In genomic region chr1:180173451-180173850, GRCh38 we compare ENCODE assay signal across 24 cellular contexts. TPM values are rescaled to one million over a fixed set of nuclear protein-coding genes. Genes with fewer than 3 reads are reported as not detected.
DNase-seq lines count a peak whose midpoint lies in the region; ATAC-seq, FAIRE-seq and TF ChIP-seq lines count a peak whose summit lies in the region.
"Had no signal": no experiment of that assay in that cellular context is flagged by ENCODE, and none has a peak within 500 bp of the region (broad histone marks: within the 10 kb centered on the region; RNA-seq: fewer than 3 reads in every experiment).

No MANE protein-coding gene starts in this region.

- no peaks in the 10 kb centered on the region for H3K4me1 Mint-ChIP-seq in CD4-positive, alpha-beta T cell (ENCODE audit: low read depth)
- peaks cover 19% of the 10 kb centered on the region for H3K4me1 Mint-ChIP-seq in endothelial cell (ENCODE audit: unreplicated experiment)
- H3K4me1 Mint-ChIP-seq: activated naive CD4-positive, alpha-beta T cell treated with anti-CD3 and anti-CD28 coated beads, Interleukin-2, amount 50 U/mL, for 24 hours had no signal

- intact Hi-C loops in CD4-positive, alpha-beta T cell (cut with DNase I, micrococcal nuclease), result no loop called here
- intact Hi-C loops in sigmoid colon (cut with DNase I), result no loop called here

- ATAC-seq in CD4-positive, alpha-beta T cell (ENCODE audit: poor library complexity), result no peak
- ATAC-seq: naive thymus-derived CD4-positive, alpha-beta T cell; PC-3 had no signal

- no peak overlapping the region for H3K4me3 ChIP-seq in sigmoid colon

- peaks cover 4% of the 10 kb centered on the region for H3K36me3 Mint-ChIP-seq in CD4-positive, alpha-beta T cell (ENCODE audit: low read depth)
- peaks cover 33% of the 10 kb centered on the region for H3K36me3 Mint-ChIP-seq in endothelial cell (ENCODE audit: low read depth, unreplicated experiment)
- H3K36me3 Mint-ChIP-seq: activated naive CD4-positive, alpha-beta T cell treated with anti-CD3 and anti-CD28 coated beads, Interleukin-2, amount 50 U/mL, for 24 hours had no signal

- no peaks in the 10 kb centered on the region for H3K27me3 Mint-ChIP-seq in CD4-positive, alpha-beta T cell
- peaks cover 8% of the 10 kb centered on the region for H3K27me3 Mint-ChIP-seq in endothelial cell (ENCODE audit: unreplicated experiment)
- H3K27me3 Mint-ChIP-seq: activated naive CD4-positive, alpha-beta T cell treated with anti-CD3 and anti-CD28 coated beads, Interleukin-2, amount 50 U/mL, for 24 hours; naive thymus-derived CD4-positive, alpha-beta T cell had no signal

- no peak for DNase-seq in CD4-positive, alpha-beta T cell
- DNase-seq in NCI-H1694 (lab: John Stamatoyannopoulos, UW), result peak; percentile 60
- no peak for DNase-seq in endothelial cell (ENCODE audit: low spot score)
- no peak for DNase-seq in sigmoid colon
- DNase-seq in hepatic stellate cell (ENCODE audit: low spot score), result no peak
- no peak for DNase-seq in dedifferentiated amniotic fluid mesenchymal stem cell (ENCODE audit: extremely low spot score)
- no peak for DNase-seq in HTR-8/SVneo (ENCODE audit: insufficient read length, low spot score)
- no peak for DNase-seq in activated CD8-positive, alpha-beta memory T cell treated with anti-CD3 and anti-CD28 coated beads, Interleukin-2, amount 50 U/mL, for 48 hours
- DNase-seq: activated CD4-positive, alpha-beta T cell treated with anti-CD3 and anti-CD28 coated beads for 4 hours; erythroblast; mesenchymal stem cell; naive thymus-derived CD4-positive, alpha-beta T cell; NCI-H187 treated with DMSO at 0.1 percent for 48 hours; NCI-H345; occipital lobe; retina; SIG-M5 had no signal

- no peak for TF ChIP-seq EP300 in sigmoid colon (IDR thresholded peaks at IDR 0.05)

- TF ChIP-seq POLR2A in sigmoid colon (IDR thresholded peaks at IDR 0.05), result no peak

- H3K27ac ChIP-seq in CD4-positive, alpha-beta T cell (ENCODE audit: low read depth, low read length), result no peak overlapping the region
- peak overlapping the region; percentile 8 to 74 (median 69) for H3K27ac ChIP-seq in sigmoid colon
- H3K27ac ChIP-seq: KMS-11 had no signal

- peaks cover 0 to 2% (median 0%) of the 10 kb centered on the region in 4 donors for H3K36me3 ChIP-seq in sigmoid colon

- POLR2A ChIA-PET in CD4-positive, alpha-beta T cell (lab: Charles Lee), result no interaction called here

- CTCF ChIA-PET in CD4-positive, alpha-beta T cell (lab: Charles Lee), result no interaction called here

- H3K9me3 ChIP-seq in CD4-positive, alpha-beta T cell (ENCODE audit: control insufficient read depth, low read length), result no peaks in the 10 kb centered on the region
- no peaks in the 10 kb centered on the region for H3K9me3 ChIP-seq in sigmoid colon

- peak overlapping the region; percentile 25 for H3K27ac Mint-ChIP-seq in CD4-positive, alpha-beta T cell
- H3K27ac Mint-ChIP-seq in endothelial cell (ENCODE audit: unreplicated experiment), result no peak overlapping the region
- H3K27ac Mint-ChIP-seq: activated naive CD4-positive, alpha-beta T cell treated with anti-CD3 and anti-CD28 coated beads, Interleukin-2, amount 50 U/mL, for 24 hours had no signal

- peaks cover 0 to 19% (median 15%) of the 10 kb centered on the region in 4 donors for H3K4me1 ChIP-seq in sigmoid colon

- no peak for TF ChIP-seq CTCF in CD4-positive, alpha-beta T cell (IDR thresholded peaks at IDR 0.05)
- TF ChIP-seq CTCF in endothelial cell (IDR thresholded peaks at IDR 0.05; ENCODE audit: unreplicated experiment), result no peak
- TF ChIP-seq CTCF in sigmoid colon (IDR thresholded peaks at IDR 0.05), result no peak

- 87 to 92% methylated on average over 2 of the region's 2 CpGs for WGBS in sigmoid colon, 2 donors

- FAIRE-seq in HTR-8/SVneo (lab: Jason Lieb, UNC), result no peak
- FAIRE-seq: frontal cortex, GM12891 had no signal

- no peaks in the 10 kb centered on the region for H3K27me3 ChIP-seq in CD4-positive, alpha-beta T cell (ENCODE audit: control insufficient read depth, insufficient read depth, low read length)
- H3K27me3 ChIP-seq in sigmoid colon, result no peaks in the 10 kb centered on the region

- no peak overlapping the region for H3K4me3 Mint-ChIP-seq in CD4-positive, alpha-beta T cell
- H3K4me3 Mint-ChIP-seq in endothelial cell (ENCODE audit: unreplicated experiment), result peak overlapping the region; percentile 2
- H3K4me3 Mint-ChIP-seq: activated naive CD4-positive, alpha-beta T cell treated with anti-CD3 and anti-CD28 coated beads, Interleukin-2, amount 50 U/mL, for 24 hours; naive thymus-derived CD4-positive, alpha-beta T cell had no signal

- no peaks in the 10 kb centered on the region for H3K9me3 Mint-ChIP-seq in CD4-positive, alpha-beta T cell
- no peaks in the 10 kb centered on the region for H3K9me3 Mint-ChIP-seq in endothelial cell (ENCODE audit: unreplicated experiment)
- H3K9me3 Mint-ChIP-seq: activated naive CD4-positive, alpha-beta T cell treated with anti-CD3 and anti-CD28 coated beads, Interleukin-2, amount 50 U/mL, for 24 hours; naive thymus-derived CD4-positive, alpha-beta T cell had no signal

RNA-seq across cellular contexts. Expression of gene QSOX1, which starts 18.8 kb away (rescaled TPM):
- total RNA-seq in CD4-positive, alpha-beta T cell, result 10 to 100 TPM; 13.7 to 14.3 TPM
- total RNA-seq in endothelial cell (ENCODE audit: unreplicated experiment) (199 TPM), sigmoid colon (100 to 1,000 TPM in 1 of 4 donors, 10 to 100 TPM in 3; 64.5 to 102 (median 78.9) TPM)
- polyA plus RNA-seq in sigmoid colon, result 100 to 1,000 TPM in 1 of 3 donors, 10 to 100 TPM in 2; 26.4 to 175 (median 27.7) TPM

RNA-seq across cellular contexts. Expression of gene LHX4, which starts 56.6 kb away (rescaled TPM):
- under 1 TPM in 1 of 2 experiments, not detected in 1; 0.03 TPM for total RNA-seq in CD4-positive, alpha-beta T cell
- total RNA-seq in endothelial cell (ENCODE audit: unreplicated experiment), result 1.5 TPM
- total RNA-seq in sigmoid colon, result not detected
- polyA plus RNA-seq in sigmoid colon, result under 1 TPM; 0.44 to 0.92 (median 0.60) TPM
- total RNA-seq: aorta, frontal cortex, kidney epithelial cell had no signal

Comparison
In these comparisons a context has a peak if more than half of its experiments do, and no peak if none do; other contexts are left out.
1. RNA of gene QSOX1, which starts 18.8 kb away (total RNA-seq): 199 TPM in endothelial cell (single experiment) and 64.5 to 102 TPM in sigmoid colon; 13.7 to 14.3 TPM in CD4-positive, alpha-beta T cell; every median in the first group is over 4 times any median in the second.